ENCODE assay signal across 8 cellular contexts in genomic region chr6:7140631-7141366, GRCh38. TPM values are rescaled to one million over a fixed set of nuclear protein-coding genes. Genes with fewer than 3 reads are reported as not detected.
A peak's percentile ranks its signal among the peaks of the same experiment; 100 is the strongest.
DNase-seq lines count a peak whose midpoint lies in the region; ATAC-seq and TF ChIP-seq lines count a peak whose summit lies in the region.

No MANE protein-coding gene starts in this region.

- H3K4me1 ChIP-seq in RWPE2 (ENCODE audit: insufficient read depth, poor library complexity, severe bottlenecking): peaks cover 60% of the 10 kb centered on the region
- peaks cover 72 to 95% (median 83%) of the 10 kb centered on the region in 4 donors for H3K4me1 ChIP-seq in stomach

- H3K27me3 ChIP-seq in RWPE2 (ENCODE audit: insufficient read depth, poor library complexity, severe bottlenecking) (no peaks in the 10 kb centered on the region), stomach (no peaks in the 10 kb centered on the region)

- H3K27ac ChIP-seq in RWPE2 (ENCODE audit: poor library complexity, severe bottlenecking) (peak overlapping the region; percentile 76), stomach (peak overlapping the region; percentile 93 to 99 (median 97))

- TF ChIP-seq EP300 in stomach (IDR thresholded peaks at IDR 0.05): no peak

- H3K4me1 Mint-ChIP-seq in neural crest cell: peaks cover 74% of the 10 kb centered on the region

- peak; percentile 89 for DNase-seq in DMS 273 (lab: John Stamatoyannopoulos, UW; ENCODE audit: unreplicated experiment)
- peak; percentile 75 for DNase-seq in HuH-7 (ENCODE audit: low spot score)
- peak; percentile 80 for DNase-seq in RWPE2 (ENCODE audit: low spot score)
- DNase-seq in activated gamma-delta T cell treated with anti-CD3 and anti-CD28 coated beads, Interleukin-2, amount 50 U/mL, for 16 hours (ENCODE audit: low read depth): peak; percentile 66
- peak; percentile 75 to 92 for DNase-seq in foreskin fibroblast
- DNase-seq in neural crest cell (ENCODE audit: low read depth, low spot score): peak; percentile 73
- peak; percentile 90 for DNase-seq in stomach

- H3K4me3 ChIP-seq in RWPE2 (ENCODE audit: severe bottlenecking) (peak overlapping the region; percentile 42), foreskin fibroblast (ENCODE audit: low read depth in 1 of 2, low read length in 2 of 2) (peak overlapping the region; percentile 49 to 63), stomach (peak overlapping the region; percentile 54 to 62 (median 56))

- H3K27me3 Mint-ChIP-seq in neural crest cell (ENCODE audit: low read depth): no peaks in the 10 kb centered on the region

- TF ChIP-seq CTCF in RWPE2 (IDR thresholded peaks at IDR 0.05; ENCODE audit: poor library complexity, severe bottlenecking) (no peak), foreskin fibroblast (IDR thresholded peaks at IDR 0.05; ENCODE audit: low read depth, low read length) (no peak), neural crest cell (conservative IDR thresholded peaks at IDR 0.05) (no peak), stomach (IDR thresholded peaks at IDR 0.05) (no peak)

- H3K9me3 ChIP-seq in RWPE2 (ENCODE audit: severe bottlenecking) (no peaks in the 10 kb centered on the region), stomach (no peaks in the 10 kb centered on the region)

- H3K9me3 Mint-ChIP-seq in neural crest cell: no peaks in the 10 kb centered on the region

- peak; percentile 51 for ATAC-seq in GM21423 (IDR thresholded peaks at IDR 0.05; ENCODE audit: unreplicated experiment)
- peak; percentile 83 for ATAC-seq in RWPE2 (ENCODE audit: low read depth)

- intact Hi-C loops in stomach (cut with DNase I; ENCODE audit: low total_unique reads): no loop called here

- H3K36me3 ChIP-seq in RWPE2 (ENCODE audit: low read depth) (no peaks in the 10 kb centered on the region), stomach (no peaks in the 10 kb centered on the region)

- H3K36me3 Mint-ChIP-seq in neural crest cell (ENCODE audit: low read depth): no peaks in the 10 kb centered on the region

- WGBS in stomach, 5 donors: 2 to 8% (median 3%) methylated on average over 11 to 66 of the region's 66 CpGs

- H3K4me3 Mint-ChIP-seq in neural crest cell: peak overlapping the region; percentile 88

- peak overlapping the region; percentile 86 for H3K27ac Mint-ChIP-seq in neural crest cell (ENCODE audit: unreplicated experiment)

- TF ChIP-seq POLR2A in stomach (IDR thresholded peaks at IDR 0.05): no peak

RNA-seq across cellular contexts. Expression of gene RREB1, which starts 33.0 kb away (rescaled TPM):
- 28.3 TPM in 2 replicates for total RNA-seq in neural crest cell
- total RNA-seq in stomach: 100 to 1,000 TPM in 1 of 5 donors, 10 to 100 TPM in 4; 39.7 to 125 (median 61.8) TPM
- 1 to 10 TPM; 4.0 to 8.2 (median 5.2) TPM for polyA plus RNA-seq in stomach

Comparison
In these comparisons a context has a peak if more than half of its experiments do, and no peak if none do; other contexts are left out.
1. Peak in every context shown above with its lines: DNase-seq, ATAC-seq, H3K4me3 ChIP-seq and H3K27ac ChIP-seq.